8 cellular contexts compared by ENCODE assay signal in genomic region chr5:102152906-102153787, GRCh38.
DNase-seq lines count a peak whose midpoint lies in the region; ATAC-seq and TF ChIP-seq lines count a peak whose summit lies in the region.

No MANE protein-coding gene starts in this region.

- H3K36me3 ChIP-seq in heart left ventricle, result no peaks in the 10 kb centered on the region

- intact Hi-C loops in heart left ventricle (cut with DNase I) (no loop called here), cardiac septum (cut with DNase I) (no loop called here)

- H3K27ac ChIP-seq in heart left ventricle (no peak overlapping the region), substantia nigra (ENCODE audit: low read depth, low read length, poor library complexity, severe bottlenecking) (no peak overlapping the region)

- peaks cover 0 to 2% (median 0%) of the 10 kb centered on the region in 12 donors for H3K9me3 ChIP-seq in heart left ventricle

- DNase-seq in heart left ventricle, result no peak
- no peak for DNase-seq in cardiac septum (ENCODE audit: low spot score)
- DNase-seq in H4 (ENCODE audit: low spot score), result peak; percentile 54
- DNase-seq in Kasumi-1 (lab: John Stamatoyannopoulos, UW), result peak; percentile 70 to 72
- peak; percentile 66 for DNase-seq in SK-N-DZ (ENCODE audit: low spot score)
- peak; percentile 53 for DNase-seq in iPS-NIHi11 (ENCODE audit: low spot score)
- DNase-seq in omental fat pad (ENCODE audit: low spot score), result no peak
- no peak for DNase-seq in substantia nigra (lab: John Stamatoyannopoulos, UW)

- no peaks in the 10 kb centered on the region for H3K4me1 ChIP-seq in heart left ventricle

- WGBS in heart left ventricle, 4 donors, result 35 to 45% (median 43%) methylated on average over 5 of the region's 5 CpGs

- no peak for TF ChIP-seq POLR2A in heart left ventricle (IDR thresholded peaks at IDR 0.05)

- ATAC-seq in heart left ventricle, result no peak
- no peak for ATAC-seq in omental fat pad (ENCODE audit: low FRiP score)

- H3K4me3 ChIP-seq in heart left ventricle, result no peak overlapping the region

- peak in 7 of 12 donors; percentile 10 to 44 (median 28) for TF ChIP-seq CTCF in heart left ventricle (IDR thresholded peaks at IDR 0.05)
- TF ChIP-seq CTCF in omental fat pad (IDR thresholded peaks at IDR 0.05), result no peak

- no peaks in the 10 kb centered on the region for H3K27me3 ChIP-seq in heart left ventricle

Comparison
In these comparisons a context has a peak if more than half of its experiments do, and no peak if none do; other contexts are left out.
1. DNase-seq: peak in H4 (single experiment), Kasumi-1 (2 of 2), SK-N-DZ (single experiment) and iPS-NIHi11 (single experiment); none in heart left ventricle (0 of 5), cardiac septum (single experiment), omental fat pad (single experiment) and substantia nigra (0 of 49).
2. CTCF ChIP-seq: peak in heart left ventricle (7 of 12); none in omental fat pad (0 of 3).